In genomic region chr10:119431034-119431767, GRCh38 we compare ENCODE assay signal across 32 cellular contexts.
DNase-seq lines count a peak whose midpoint lies in the region; ATAC-seq and TF ChIP-seq lines count a peak whose summit lies in the region.
"Had no signal": no experiment of that assay in that cellular context is flagged by ENCODE, and none has a peak within 500 bp of the region (broad histone marks: within the 10 kb centered on the region; RNA-seq: fewer than 3 reads in every experiment).

No MANE protein-coding gene starts in this region.

- peak overlapping the region; percentile 80; the same call in 1 of the 2 replicates for H3K4me2 ChIP-seq in BLaER1
- H3K4me2 ChIP-seq: hepatocyte, KMS-11 had no signal

- intact Hi-C loops in mucosa of descending colon (cut with DNase I, micrococcal nuclease): no loop called here
- intact Hi-C loops in activated CD4-positive, alpha-beta memory T cell treated with anti-CD3 and anti-CD28 coated beads for 36 hours (cut with micrococcal nuclease): no loop called here

- H3K27ac Mint-ChIP-seq in activated CD4-positive, alpha-beta memory T cell treated with anti-CD3 and anti-CD28 coated beads for 36 hours: no peak overlapping the region
- H3K27ac Mint-ChIP-seq: memory B cell, T-helper 17 cell had no signal

- no peak overlapping the region for H3K4me3 ChIP-seq in BLaER1
- no peak overlapping the region for H3K4me3 ChIP-seq in mucosa of descending colon
- H3K4me3 ChIP-seq: gastrocnemius medialis, GM12878, hepatocyte, pancreas, SK-N-MC, suprapubic skin had no signal

- ATAC-seq in esophagus mucosa (peak; percentile 45), mucosa of descending colon (peak; percentile 26), HG02885 (IDR thresholded peaks at IDR 0.05; ENCODE audit: poor library complexity, unreplicated experiment) (no peak)
- ATAC-seq: gastrocnemius medialis, GM12878, pancreas, T-helper 17 cell had no signal

- H3K27ac ChIP-seq in BLaER1: no peak overlapping the region
- H3K27ac ChIP-seq: brain microvascular endothelial cell, gastrocnemius medialis, hepatocyte, KMS-11, pancreas, RWPE1, SK-N-MC, suprapubic skin, VCaP had no signal

- peaks cover 32% of the 10 kb centered on the region for H3K36me3 Mint-ChIP-seq in activated CD4-positive, alpha-beta memory T cell treated with anti-CD3 and anti-CD28 coated beads for 36 hours

- peaks cover 34% of the 10 kb centered on the region for H3K9me3 ChIP-seq in BLaER1
- H3K9me3 ChIP-seq in mucosa of descending colon: no peaks in the 10 kb centered on the region
- H3K9me3 ChIP-seq: BE2C, gastrocnemius medialis, pancreas, suprapubic skin had no signal

- H3K4me1 ChIP-seq in BLaER1: peaks cover 40% of the 10 kb centered on the region
- no peaks in the 10 kb centered on the region for H3K4me1 ChIP-seq in mucosa of descending colon (ENCODE audit: low read depth)
- H3K4me1 ChIP-seq: BE2C, gastrocnemius medialis, pancreas, suprapubic skin had no signal

- peak; percentile 30 for DNase-seq in OCI-M1 (lab: John Stamatoyannopoulos, UW)
- DNase-seq in mucosa of descending colon: peak in 1 of 3 donors; percentile 49
- no peak for DNase-seq in NCI-H2029 treated with DMSO at 0.1 percent for 48 hours (lab: John Stamatoyannopoulos, UW)
- DNase-seq in activated CD4-positive, alpha-beta memory T cell treated with anti-CD3 and anti-CD28 coated beads for 36 hours: no peak
- DNase-seq in NCI-H187 treated with DMSO at 0.1 percent for 48 hours (lab: John Stamatoyannopoulos, UW): no peak
- DNase-seq: activated CD4-positive, alpha-beta T cell treated with anti-CD3 and anti-CD28 coated beads for 4 hours; activated effector memory CD4-positive, alpha-beta T cell treated with Interleukin-2 at 50 U/mL for 16 hours; activated T-cell treated with anti-CD3 and anti-CD28 coated beads, Interleukin-2, amount 50 U/mL, for 1 hour; amygdala; BE2C; brain microvascular endothelial cell; gastrocnemius medialis; GOT3; NCI-H1417 treated with DMSO at 0.1 percent for 48 hours; NCI-H2107; NCI-H748 treated with DMSO at 0.1 percent for 48 hours; pancreas; small intestine; stimulated activated naive CD4-positive, alpha-beta T cell treated with Interleukin-2 at 50 U/mL for 16 hours; T-helper 17 cell had no signal

- CTCF ChIA-PET in activated CD4-positive, alpha-beta memory T cell treated with anti-CD3 and anti-CD28 coated beads for 36 hours (lab: Charles Lee): no interaction called here

- H3K4me1 Mint-ChIP-seq in activated CD4-positive, alpha-beta memory T cell treated with anti-CD3 and anti-CD28 coated beads for 36 hours (ENCODE audit: low read depth): peaks cover 9% of the 10 kb centered on the region
- H3K4me1 Mint-ChIP-seq: memory B cell, neural crest cell, T-helper 17 cell had no signal

- H3K9me3 Mint-ChIP-seq in activated CD4-positive, alpha-beta memory T cell treated with anti-CD3 and anti-CD28 coated beads for 36 hours: peaks cover 19% of the 10 kb centered on the region
- H3K9me3 Mint-ChIP-seq: memory B cell had no signal

- POLR2A ChIA-PET in activated CD4-positive, alpha-beta memory T cell treated with anti-CD3 and anti-CD28 coated beads for 36 hours (lab: Charles Lee): no interaction called here

- H3K27me3 ChIP-seq in BLaER1: no peaks in the 10 kb centered on the region
- H3K27me3 ChIP-seq: BE2C, brain microvascular endothelial cell, gastrocnemius medialis, hepatocyte, pancreas, suprapubic skin had no signal

- H3K36me3 ChIP-seq in BLaER1 (0 out of 2 replicates have a peak, but pooled peaks cover 7% of the 10 kb centered on the region), mucosa of descending colon (ENCODE audit: low read depth) (no peaks in the 10 kb centered on the region)
- H3K36me3 ChIP-seq: pancreas had no signal

- no peak for TF ChIP-seq CTCF in mucosa of descending colon (IDR thresholded peaks at IDR 0.05)

- H3K4me3 Mint-ChIP-seq in activated CD4-positive, alpha-beta memory T cell treated with anti-CD3 and anti-CD28 coated beads for 36 hours: no peak overlapping the region
- H3K4me3 Mint-ChIP-seq: memory B cell, neural crest cell, T-helper 17 cell had no signal

- H3K27me3 Mint-ChIP-seq in activated CD4-positive, alpha-beta memory T cell treated with anti-CD3 and anti-CD28 coated beads for 36 hours: no peaks in the 10 kb centered on the region
- H3K27me3 Mint-ChIP-seq: memory B cell, T-helper 17 cell had no signal

- no peak overlapping the region for H3K9ac ChIP-seq in BLaER1
- H3K9ac ChIP-seq: KMS-11 had no signal

- H4K20me1 ChIP-seq in BLaER1: no peaks in the 10 kb centered on the region
